Comparison of ENCODE assay signal across 12 cellular contexts in genomic region chr7:69889338-69890080, GRCh38.
DNase-seq lines count a peak whose midpoint lies in the region; ATAC-seq, FAIRE-seq and TF ChIP-seq lines count a peak whose summit lies in the region.
"Had no signal": no experiment of that assay in that cellular context is flagged by ENCODE, and none has a peak within 500 bp of the region (broad histone marks: within the 10 kb centered on the region; RNA-seq: fewer than 3 reads in every experiment).

No MANE protein-coding gene starts in this region.

- H3K4me1 ChIP-seq in GM12878 (ENCODE audit: control insufficient read depth, insufficient read depth, low read length) (peaks cover 17% of the 10 kb centered on the region), esophagus squamous epithelium (peaks cover 0 to 15% (median 0%) of the 10 kb centered on the region in 3 donors)
- no peaks in the 10 kb centered on the region for H3K4me1 ChIP-seq in CD4-positive, alpha-beta memory T cell (ENCODE audit: insufficient read depth, low read length)
- H3K4me1 ChIP-seq in CD8-positive, alpha-beta T cell (ENCODE audit: insufficient read depth, low read length) = no peaks in the 10 kb centered on the region

- RAD21 ChIA-PET in GM12878 (lab: Charles Lee; ENCODE audit: unreplicated experiment) = interaction anchor here (1.3 kb wide), 1 partner anchor 65 kb away, joined by 3 read pairs; no protein-coding TSS in a partner anchor

- peak; percentile 87 for FAIRE-seq in GM12891 (lab: Jason Lieb, UNC)
- peak; percentile 83 for FAIRE-seq in GM12878 (lab: Jason Lieb, UNC)

- TF ChIP-seq POLR2A in GM12891 (IDR thresholded peaks at IDR 0.05; ENCODE audit: low read depth, low read length) (no peak), GM12878 (IDR thresholded peaks at IDR 0.05; ENCODE audit: low read depth, low read length) (no peak), esophagus squamous epithelium (IDR thresholded peaks at IDR 0.05) (no peak)

- TF ChIP-seq EP300 in GM12878 (IDR thresholded peaks at IDR 0.05; ENCODE audit: borderline replicate concordance in 1 of 2, control insufficient read depth in 1 of 2, low read depth in 2 of 2, low read length in 2 of 2) = no peak; a peak in 1 of 4 replicates

- H3K27me3 ChIP-seq in GM12878 (replicated peaks in 1 of 2; ENCODE audit: control insufficient read depth in 2 of 2, insufficient read depth in 2 of 2, low read length in 1 of 2) (no peaks in the 10 kb centered on the region), esophagus squamous epithelium (no peaks in the 10 kb centered on the region)
- H3K27me3 ChIP-seq in CD4-positive, alpha-beta memory T cell (ENCODE audit: insufficient read depth, low read length) = no peaks in the 10 kb centered on the region
- no peaks in the 10 kb centered on the region for H3K27me3 ChIP-seq in CD8-positive, alpha-beta T cell (ENCODE audit: insufficient read depth, low read length)
- H3K27me3 ChIP-seq: ovary had no signal

- 35% methylated on average over 8 of the region's 8 CpGs for WGBS in GM12878 (ENCODE audit: insufficient coverage, insufficient replicate concordance, low lambda C conversion rate, missing lambda C conversion rate)
- 62% methylated on average over 8 of the region's 8 CpGs for WGBS in esophagus squamous epithelium, 2 donors

- peak; percentile 68 for ATAC-seq in GM21381 (IDR thresholded peaks at IDR 0.05; ENCODE audit: unreplicated experiment)
- peak; percentile 75 for ATAC-seq in HG03442 (IDR thresholded peaks at IDR 0.05; ENCODE audit: unreplicated experiment)
- peak; percentile 83 for ATAC-seq in GM12878
- ATAC-seq in CD8-positive, alpha-beta T cell = no peak

- peak overlapping the region; percentile 87 for H3K4me2 ChIP-seq in GM12878 (ENCODE audit: control insufficient read depth, insufficient read depth)

- H3K4me1 Mint-ChIP-seq in CD4-positive, alpha-beta memory T cell = peaks cover 0 to 1% (median 0%) of the 10 kb centered on the region in 4 donors
- peaks cover 1% of the 10 kb centered on the region for H3K4me1 Mint-ChIP-seq in activated naive CD4-positive, alpha-beta T cell treated with anti-CD3 and anti-CD28 coated beads for 36 hours (ENCODE audit: low read depth)
- H3K4me1 Mint-ChIP-seq in CD8-positive, alpha-beta T cell (ENCODE audit: low read depth) = no peaks in the 10 kb centered on the region

- H3K27ac Mint-ChIP-seq in CD4-positive, alpha-beta memory T cell = no peak overlapping the region
- no peak overlapping the region for H3K27ac Mint-ChIP-seq in activated naive CD4-positive, alpha-beta T cell treated with anti-CD3 and anti-CD28 coated beads for 36 hours
- no peak overlapping the region for H3K27ac Mint-ChIP-seq in CD8-positive, alpha-beta T cell

- 0 out of 2 replicates have a peak, but pooled peaks have one; percentile 8 for TF ChIP-seq RAD21 in GM12878 (IDR thresholded peaks at IDR 0.05; ENCODE audit: insufficient read depth, low read depth, low read length)

- no peak for DNase-seq in GM12891 (ENCODE audit: insufficient read length, low spot score)
- peak; percentile 60 for DNase-seq in GM12878 (ENCODE audit: low read depth, low spot score)
- no peak for DNase-seq in CD4-positive, alpha-beta memory T cell
- DNase-seq in activated naive CD4-positive, alpha-beta T cell treated with anti-CD3 and anti-CD28 coated beads for 36 hours = no peak
- no peak for DNase-seq in CD8-positive, alpha-beta T cell
- no peak for DNase-seq in esophagus squamous epithelium (lab: John Stamatoyannopoulos, UW)
- DNase-seq: GDM1, NCI-H1092, ovary had no signal

- TF ChIP-seq CTCF in GM12878 (IDR thresholded peaks at IDR 0.05 in 2 of 3, conservative IDR thresholded peaks at IDR 0.05 in 1 of 3; ENCODE audit: control insufficient read depth in 2 of 3, extremely low read depth in 1 of 3, insufficient read depth in 1 of 3, low read depth in 3 of 3, low read length in 3 of 3) (no peak), esophagus squamous epithelium (IDR thresholded peaks at IDR 0.05) (no peak)
- no peak for TF ChIP-seq CTCF in CD8-positive, alpha-beta T cell (IDR thresholded peaks at IDR 0.05)

- H2AFZ ChIP-seq in GM12878 (ENCODE audit: control insufficient read depth, low read depth, low read length) = peak overlapping the region; percentile 75

- H3K9me3 ChIP-seq in GM12878 (replicated peaks; ENCODE audit: control insufficient read depth, insufficient read depth, low read length) (no peaks in the 10 kb centered on the region; the same call in 2 of the 3 replicates), esophagus squamous epithelium (no peaks in the 10 kb centered on the region)
- no peaks in the 10 kb centered on the region for H3K9me3 ChIP-seq in CD4-positive, alpha-beta memory T cell (ENCODE audit: control insufficient read depth in 1 of 2, low read length in 2 of 2)
- H3K9me3 ChIP-seq in CD8-positive, alpha-beta T cell (ENCODE audit: low read length) = no peaks in the 10 kb centered on the region
- H3K9me3 ChIP-seq: ovary had no signal

- H3K9ac ChIP-seq in GM12878 (ENCODE audit: control insufficient read depth, insufficient read depth, low read length) = peak overlapping the region; percentile 69

- in situ Hi-C loops in GM12878 (cut with MboI) = no loop called here

- H3K4me3 Mint-ChIP-seq in CD4-positive, alpha-beta memory T cell = no peak overlapping the region
- H3K4me3 Mint-ChIP-seq in activated naive CD4-positive, alpha-beta T cell treated with anti-CD3 and anti-CD28 coated beads for 36 hours = no peak overlapping the region
- H3K4me3 Mint-ChIP-seq in CD8-positive, alpha-beta T cell = no peak overlapping the region

- no peaks in the 10 kb centered on the region for H3K27me3 Mint-ChIP-seq in CD4-positive, alpha-beta memory T cell
- no peaks in the 10 kb centered on the region for H3K27me3 Mint-ChIP-seq in activated naive CD4-positive, alpha-beta T cell treated with anti-CD3 and anti-CD28 coated beads for 36 hours (ENCODE audit: low read depth)
- H3K27me3 Mint-ChIP-seq in CD8-positive, alpha-beta T cell (ENCODE audit: low read depth) = no peaks in the 10 kb centered on the region

- SMC1A ChIA-PET in GM12878 (lab: Charles Lee; ENCODE audit: uncharacterized antibody, unreplicated experiment) = interaction anchor here (0.6 to 1.7 kb wide), 3 partner anchors 16 to 32 kb away, joined by 3 to 4 read pairs (median 3); no protein-coding TSS in a partner anchor

- peaks cover 13% of the 10 kb centered on the region for H3K79me2 ChIP-seq in GM12878 (ENCODE audit: control insufficient read depth, insufficient read depth, low read length)

- CTCF ChIA-PET in GM12878 (lab: Yijun Ruan, JAX) = no interaction called here
- CTCF ChIA-PET in CD4-positive, alpha-beta memory T cell (lab: Charles Lee; ENCODE audit: partially characterized antibody) = no interaction called here
- CTCF ChIA-PET in activated naive CD4-positive, alpha-beta T cell treated with anti-CD3 and anti-CD28 coated beads for 36 hours (lab: Charles Lee) = no interaction called here
- CTCF ChIA-PET in CD8-positive, alpha-beta T cell (lab: Charles Lee) = no interaction called here

- BruUV-seq in GM12878 (replicated peaks; lab: Mats Ljungman, UMichigan) = no TSS peak

- H3K27ac ChIP-seq in GM12878 (ENCODE audit: control insufficient read depth, insufficient read depth) (peak overlapping the region; percentile 90), esophagus squamous epithelium (no peak overlapping the region)
- H3K27ac ChIP-seq in CD4-positive, alpha-beta memory T cell (ENCODE audit: low read depth, low read length) = no peak overlapping the region
- H3K27ac ChIP-seq in CD8-positive, alpha-beta T cell (ENCODE audit: low read depth, low read length) = no peak overlapping the region
- H3K27ac ChIP-seq: ovary had no signal

- intact Hi-C loops in GM12878 (cut with micrococcal nuclease; ENCODE audit: unreplicated experiment) = loop anchor here (2.0 to 10.0 kb wide), 4 partner anchors 65 to 289 kb away; no protein-coding TSS in a partner anchor
- intact Hi-C loops in CD4-positive, alpha-beta memory T cell (cut with micrococcal nuclease) = no loop called here
- intact Hi-C loops in activated naive CD4-positive, alpha-beta T cell treated with anti-CD3 and anti-CD28 coated beads for 36 hours (cut with micrococcal nuclease) = no loop called here
- intact Hi-C loops in CD8-positive, alpha-beta T cell (cut with DNase I, micrococcal nuclease) = no loop called here
- intact Hi-C loops in esophagus squamous epithelium (cut with DNase I) = no loop called here

- H3K36me3 ChIP-seq in GM12878 (ENCODE audit: control insufficient read depth in 2 of 2, insufficient read depth in 2 of 2, low read length in 1 of 2) (no peaks in the 10 kb centered on the region), esophagus squamous epithelium (no peaks in the 10 kb centered on the region)
- H3K36me3 ChIP-seq in CD4-positive, alpha-beta memory T cell (ENCODE audit: insufficient read depth, low read length) = no peaks in the 10 kb centered on the region
- H3K36me3 ChIP-seq in CD8-positive, alpha-beta T cell (ENCODE audit: insufficient read depth, low read length) = no peaks in the 10 kb centered on the region
- H3K36me3 ChIP-seq: ovary had no signal

- POLR2A ChIA-PET in GM12878 (lab: Charles Lee) = no interaction called here
- POLR2A ChIA-PET in CD4-positive, alpha-beta memory T cell (lab: Charles Lee; ENCODE audit: partially characterized antibody) = no interaction called here
- POLR2A ChIA-PET in CD8-positive, alpha-beta T cell (lab: Charles Lee) = no interaction called here

- H3K9me3 Mint-ChIP-seq in CD4-positive, alpha-beta memory T cell = peaks cover 0 to 3% (median 0%) of the 10 kb centered on the region in 8 donors
- peaks cover 3% of the 10 kb centered on the region for H3K9me3 Mint-ChIP-seq in activated naive CD4-positive, alpha-beta T cell treated with anti-CD3 and anti-CD28 coated beads for 36 hours
- H3K9me3 Mint-ChIP-seq in CD8-positive, alpha-beta T cell = no peaks in the 10 kb centered on the region

- H3K4me3 ChIP-seq in GM12878 = peak overlapping the region; percentile 52
- no peak overlapping the region for H3K4me3 ChIP-seq in CD4-positive, alpha-beta memory T cell (ENCODE audit: low read length in 2 of 2)
- no peak overlapping the region for H3K4me3 ChIP-seq in CD8-positive, alpha-beta T cell (ENCODE audit: low read depth, low read length)
- no peak overlapping the region for H3K4me3 ChIP-seq in esophagus squamous epithelium
- H3K4me3 ChIP-seq: lung, ovary had no signal

- H3K36me3 Mint-ChIP-seq in CD4-positive, alpha-beta memory T cell = no peaks in the 10 kb centered on the region
- no peaks in the 10 kb centered on the region for H3K36me3 Mint-ChIP-seq in activated naive CD4-positive, alpha-beta T cell treated with anti-CD3 and anti-CD28 coated beads for 36 hours (ENCODE audit: low read depth)
- H3K36me3 Mint-ChIP-seq in CD8-positive, alpha-beta T cell = no peaks in the 10 kb centered on the region

- H4K20me1 ChIP-seq in GM12878 (ENCODE audit: control insufficient read depth, insufficient read depth) = no peaks in the 10 kb centered on the region

TF ChIP-seq in GM12891, 5 proteins besides CTCF, POLR2A, EP300 and RAD21 (continues in another document):
- TF ChIP-seq PAX5 (IDR thresholded peaks at IDR 0.05; ENCODE audit: insufficient read depth, low read length, severe bottlenecking) (no peak), POU2F2 (IDR thresholded peaks at IDR 0.05; ENCODE audit: low read depth, low read length) (peak; percentile 97)
